8 cellular contexts compared by ENCODE assay signal in genomic region chr15:101641134-101641764, GRCh38. TPM values are rescaled to one million over a fixed set of nuclear protein-coding genes. Genes with fewer than 3 reads are reported as not detected.
DNase-seq lines count a peak whose midpoint lies in the region; ATAC-seq and TF ChIP-seq lines count a peak whose summit lies in the region.

No MANE protein-coding gene starts in this region.

- no peak overlapping the region for H2AK5ac ChIP-seq in mesenchymal stem cell (ENCODE audit: low read length, severe bottlenecking)

- ATAC-seq in HG02852 (IDR thresholded peaks at IDR 0.05; ENCODE audit: unreplicated experiment) (peak; percentile 48), GM19463 (IDR thresholded peaks at IDR 0.05; ENCODE audit: unreplicated experiment) (no peak)

- no peak overlapping the region for H3K4me2 ChIP-seq in mesenchymal stem cell (ENCODE audit: low read length, poor library complexity, severe bottlenecking)

- no peak overlapping the region for H2AFZ ChIP-seq in mesenchymal stem cell (ENCODE audit: low read depth, low read length)

- H2BK120ac ChIP-seq in mesenchymal stem cell (ENCODE audit: low read depth, low read length): no peak overlapping the region

- peaks cover 38% of the 10 kb centered on the region for H3K36me3 ChIP-seq in effector memory CD4-positive, alpha-beta T cell (ENCODE audit: control insufficient read depth, insufficient read depth, low read length)
- H3K36me3 ChIP-seq in mesenchymal stem cell (ENCODE audit: control insufficient read depth in 1 of 2, insufficient read depth in 2 of 2, low read depth in 1 of 2, low read length in 2 of 2): peaks cover 17 to 80% of the 10 kb centered on the region in 2 experiments

- H3K4ac ChIP-seq in mesenchymal stem cell (ENCODE audit: low read depth in 1 of 2, low read length in 2 of 2): no peak overlapping the region

- no peak overlapping the region for H3K23ac ChIP-seq in mesenchymal stem cell (ENCODE audit: low read length in 2 of 2)

- no peak overlapping the region for H4K8ac ChIP-seq in mesenchymal stem cell (ENCODE audit: low read length)

- H3K14ac ChIP-seq in mesenchymal stem cell (ENCODE audit: low read length in 2 of 2): no peak overlapping the region

- no peaks in the 10 kb centered on the region for H3K27me3 ChIP-seq in effector memory CD4-positive, alpha-beta T cell (replicated peaks; ENCODE audit: control insufficient read depth, insufficient read depth, low read length, poor library complexity, severe bottlenecking)
- no peaks in the 10 kb centered on the region for H3K27me3 ChIP-seq in mesenchymal stem cell (ENCODE audit: control insufficient read depth in 1 of 2, insufficient read depth in 1 of 2, low read length in 2 of 2)

- peak overlapping the region; percentile 58 for H3K27ac ChIP-seq in effector memory CD4-positive, alpha-beta T cell (ENCODE audit: insufficient read depth, low read length, poor library complexity, severe bottlenecking)
- no peak overlapping the region for H3K27ac ChIP-seq in mesenchymal stem cell (ENCODE audit: low read length, poor library complexity, severe bottlenecking)

- 50% methylated on average over 2 of the region's 7 CpGs for WGBS in mesenchymal stem cell

- H3K4me3 ChIP-seq in GM12864 (ENCODE audit: low read depth, low read length): no peak overlapping the region
- no peak overlapping the region for H3K4me3 ChIP-seq in effector memory CD4-positive, alpha-beta T cell (ENCODE audit: insufficient read depth, low read depth, low read length, poor library complexity, severe bottlenecking)
- no peak overlapping the region for H3K4me3 ChIP-seq in mesenchymal stem cell (ENCODE audit: insufficient read depth in 1 of 2, low read depth in 1 of 2, low read length in 2 of 2)

- no peak overlapping the region for H2BK15ac ChIP-seq in mesenchymal stem cell (ENCODE audit: low read depth, poor library complexity, severe bottlenecking)

- H3K79me1 ChIP-seq in mesenchymal stem cell (replicated peaks; ENCODE audit: low read length, poor library complexity, severe bottlenecking): peaks cover 25% of the 10 kb centered on the region

- H3K9ac ChIP-seq in mesenchymal stem cell (ENCODE audit: low read length): peak overlapping the region; percentile 65

- H2BK5ac ChIP-seq in mesenchymal stem cell (ENCODE audit: low read depth, low read length, poor library complexity, severe bottlenecking): no peak overlapping the region

- DNase-seq in GM12864 (ENCODE audit: low read depth) (peak; percentile 63), NCI-H748 treated with DMSO at 0.1 percent for 48 hours (lab: John Stamatoyannopoulos, UW) (peak; percentile 45), mesenchymal stem cell (peak; percentile 84)
- peak; percentile 41 to 53 for DNase-seq in activated CD8-positive, alpha-beta memory T cell treated with anti-CD3 and anti-CD28 coated beads for 1 hour (ENCODE audit: extremely low read depth in 1 of 2, low read depth in 1 of 2)
- DNase-seq in effector memory CD4-positive, alpha-beta T cell: peak; percentile 57 to 69 (median 58)
- DNase-seq in stimulated activated CD8-positive, alpha-beta memory T cell treated with anti-CD3 and anti-CD28 coated beads, Interleukin-15, amount 100 ng/mL, for 48 hours (ENCODE audit: low read depth in 2 of 2): peak; percentile 37 to 43

- H4K91ac ChIP-seq in mesenchymal stem cell (ENCODE audit: low read length): no peak overlapping the region

- H2BK12ac ChIP-seq in mesenchymal stem cell (ENCODE audit: low read length in 2 of 2): no peak overlapping the region

- H3K18ac ChIP-seq in mesenchymal stem cell (ENCODE audit: low read depth in 1 of 2, low read length in 2 of 2): no peak overlapping the region

- peaks cover 13% of the 10 kb centered on the region for H3K4me1 ChIP-seq in effector memory CD4-positive, alpha-beta T cell (ENCODE audit: control insufficient read depth, insufficient read depth, low read length, poor library complexity, severe bottlenecking)
- H3K4me1 ChIP-seq in mesenchymal stem cell (ENCODE audit: control insufficient read depth, insufficient read depth, low read depth, low read length): peaks cover 1% of the 10 kb centered on the region

- H3K9me3 ChIP-seq in effector memory CD4-positive, alpha-beta T cell (ENCODE audit: control insufficient read depth, low read length): no peaks in the 10 kb centered on the region
- H3K9me3 ChIP-seq in mesenchymal stem cell (ENCODE audit: control insufficient read depth, low read length): no peaks in the 10 kb centered on the region

- peak; percentile 86 for TF ChIP-seq CTCF in GM12864 (IDR thresholded peaks at IDR 0.05; ENCODE audit: low read depth, low read length, missing control alignments)

RNA-seq across cellular contexts. Expression of gene TM2D3, which starts 10.9 kb away (rescaled TPM):
- 26.7 TPM for polyA plus RNA-seq in mesenchymal stem cell (2013, experiment 1 of 2)
- polyA plus RNA-seq in mesenchymal stem cell (2013, experiment 2 of 2): 29.0 TPM
